22 cellular contexts compared by ENCODE assay signal in genomic region chr11:116426761-116427160, GRCh38.
DNase-seq lines count a peak whose midpoint lies in the region; ATAC-seq, FAIRE-seq and TF ChIP-seq lines count a peak whose summit lies in the region.
"Had no signal": no experiment of that assay in that cellular context is flagged by ENCODE, and none has a peak within 500 bp of the region (broad histone marks: within the 10 kb centered on the region; RNA-seq: fewer than 3 reads in every experiment).

No MANE protein-coding gene starts in this region.

- no peak overlapping the region for H3K4me3 ChIP-seq in SK-N-SH (ENCODE audit: low read depth in 2 of 2, low read length in 1 of 2)
- no peak overlapping the region for H3K4me3 ChIP-seq in HepG2 (replicated peaks in 1 of 3; ENCODE audit: insufficient read depth in 1 of 3, low read depth in 2 of 3, low read length in 3 of 3)
- no peak overlapping the region for H3K4me3 ChIP-seq in right lobe of liver
- H3K4me3 ChIP-seq in H1 (ENCODE audit: extremely low read depth in 1 of 4, insufficient read depth in 2 of 4, low read depth in 3 of 4, low read length in 4 of 4): no peak overlapping the region
- H3K4me3 ChIP-seq: A549; BLaER1 treated with 17β-estradiol and CSF1 and Interleukin-3, amounts not matched to agents 10 nM and 100 nM had no signal

- H3K36me3 ChIP-seq in SK-N-SH (replicated peaks in 1 of 2; ENCODE audit: control insufficient read depth in 1 of 2, insufficient read depth in 2 of 2, low read length in 1 of 2) (no peaks in the 10 kb centered on the region), HepG2 (replicated peaks in 1 of 2; ENCODE audit: control insufficient read depth in 1 of 2, insufficient read depth in 2 of 2, low read length in 2 of 2) (no peaks in the 10 kb centered on the region), right lobe of liver (no peaks in the 10 kb centered on the region), H1 (ENCODE audit: control insufficient read depth in 2 of 4, insufficient read depth in 4 of 4, low read length in 3 of 4) (no peaks in the 10 kb centered on the region)
- H3K36me3 ChIP-seq: BLaER1 treated with 17β-estradiol and CSF1 and Interleukin-3, amounts not matched to agents 10 nM and 100 nM had no signal

- no peak for TF ChIP-seq RAD21 in SK-N-SH (IDR thresholded peaks at IDR 0.05; ENCODE audit: low read length)
- TF ChIP-seq RAD21 in HepG2 (CRISPR knock-in tag; IDR thresholded peaks at IDR 0.05): no peak
- TF ChIP-seq RAD21 in H1 (IDR thresholded peaks at IDR 0.05 in 1 of 2, conservative IDR thresholded peaks at IDR 0.05 in 1 of 2; ENCODE audit: low read depth in 2 of 2, low read length in 2 of 2): no peak

- DNase-seq in SK-N-SH (no peak), HepG2 (ENCODE audit: low spot score) (no peak), right lobe of liver (no peak), H1 (ENCODE audit: low read depth in 1 of 2, low spot score in 2 of 2) (no peak), OCI-M2 (lab: John Stamatoyannopoulos, UW; ENCODE audit: unreplicated experiment) (no peak)
- DNase-seq in activated naive CD4-positive, alpha-beta T cell treated with anti-CD3 and anti-CD28 coated beads for 36 hours: no peak
- DNase-seq: AML-193; Caco-2; Calu3; CD4-positive, alpha-beta T cell; CD8-positive, alpha-beta T cell; GF-D8 had no signal

- no peak overlapping the region for H4K8ac ChIP-seq in H1 (ENCODE audit: extremely low read depth, insufficient read depth, low read length)

- POLR2A ChIA-PET in SK-N-SH (lab: Yijun Ruan, JAX): interaction anchor here (0.7 to 11.4 kb wide), 14 partner anchors 9 to 227 kb away, joined by 3 to 237 read pairs (median 18); no protein-coding TSS in a partner anchor
- POLR2A ChIA-PET in HepG2 (lab: Yijun Ruan, JAX): interaction anchor here (0.8 to 9.8 kb wide), 4 partner anchors 9 to 240 kb away, joined by 3 to 117 read pairs (median 7); no protein-coding TSS in a partner anchor
- POLR2A ChIA-PET in H1 (lab: Charles Lee; ENCODE audit: partially characterized antibody): interaction anchor here (2.3 kb wide), 1 partner anchor 19 kb away, joined by 9 read pairs; no protein-coding TSS in a partner anchor

- H3K27ac ChIP-seq in SK-N-SH (ENCODE audit: low read depth in 2 of 2, low read length in 1 of 2) (peak overlapping the region in 1 of 2 experiments; percentile 100; a peak in 2 of 4 replicates), HepG2 (ENCODE audit: extremely low read length, insufficient read depth, low read length) (peak overlapping the region; percentile 89), right lobe of liver (no peak overlapping the region), H1 (ENCODE audit: low read depth, low read length) (no peak overlapping the region)
- H3K27ac ChIP-seq: 22Rv1; A549; BLaER1 treated with 17β-estradiol and CSF1 and Interleukin-3, amounts not matched to agents 10 nM and 100 nM; C4-2B had no signal

- no peak overlapping the region for H2BK5ac ChIP-seq in H1 (ENCODE audit: low read depth, low read length)

- 25% methylated on average over 1 of the region's 1 CpG for WGBS in SK-N-SH (ENCODE audit: low lambda C conversion rate)
- WGBS in HepG2 (ENCODE audit: low lambda C conversion rate): 56% methylated on average over 1 of the region's 1 CpG
- WGBS in right lobe of liver (ENCODE audit: insufficient coverage, low coverage, low lambda C conversion rate, missing lambda C conversion rate): 23% methylated on average over 1 of the region's 1 CpG
- WGBS in H1 (ENCODE audit: extremely low coverage in 1 of 2, insufficient coverage in 1 of 2, insufficient read length in 1 of 2, insufficient replicate concordance in 2 of 2, low coverage in 1 of 2, low lambda C conversion rate in 2 of 2, missing lambda C conversion rate in 1 of 2), 2 experiments: 81% methylated on average over 1 of the region's 1 CpG; no CpG with 5 or more reads in 1 of the 2 experiments

- no peaks in the 10 kb centered on the region for H3K4me1 Mint-ChIP-seq in activated naive CD4-positive, alpha-beta T cell treated with anti-CD3 and anti-CD28 coated beads for 36 hours (ENCODE audit: low read depth)
- H3K4me1 Mint-ChIP-seq: B cell had no signal

- FAIRE-seq in HepG2 (lab: Jason Lieb, UNC): no peak
- FAIRE-seq in H1 (lab: Jason Lieb, UNC): no peak
- FAIRE-seq: A549, D721Med, G401.6, GM12891, GM19239 had no signal

- in situ Hi-C loops in HepG2 (cut with HindIII; ENCODE audit: extremely low pct_ligation_motif_present, low pct_unique_long_range_greater_than_20kb): no loop called here

- H3K18ac ChIP-seq in H1 (ENCODE audit: extremely low read depth, low read length): no peak overlapping the region

- no peak overlapping the region for H4K91ac ChIP-seq in H1 (replicated peaks; ENCODE audit: insufficient read length, low read length)

- no peak for TF ChIP-seq CTCF in SK-N-SH (IDR thresholded peaks at IDR 0.05)
- no peak for TF ChIP-seq CTCF in HepG2 (CRISPR knock-in tag; IDR thresholded peaks at IDR 0.05)
- TF ChIP-seq CTCF in right lobe of liver (IDR thresholded peaks at IDR 0.05): no peak
- no peak for TF ChIP-seq CTCF in H1 (IDR thresholded peaks at IDR 0.05; ENCODE audit: control extremely low read depth in 1 of 3, insufficient read depth in 1 of 3, low read depth in 1 of 3, low read length in 3 of 3)

- no peak overlapping the region for H2BK15ac ChIP-seq in H1 (ENCODE audit: low read length)

- CTCF ChIA-PET in SK-N-SH (lab: Yijun Ruan, JAX): interaction anchor here (1.0 to 10.9 kb wide), 7 partner anchors 26 to 215 kb away, joined by 3 to 109 read pairs (median 11); no protein-coding TSS in a partner anchor
- CTCF ChIA-PET in HepG2 (lab: Yijun Ruan, JAX; ENCODE audit: low intra/inter-chr PET ratio, low total read pairs): no interaction called here
- CTCF ChIA-PET in H1 (lab: Charles Lee; ENCODE audit: partially characterized antibody): interaction anchor here (0.6 to 3.2 kb wide), 9 partner anchors 11 to 202 kb away, joined by 3 to 18 read pairs (median 4); no protein-coding TSS in a partner anchor
- CTCF ChIA-PET in activated naive CD4-positive, alpha-beta T cell treated with anti-CD3 and anti-CD28 coated beads for 36 hours (lab: Charles Lee): no interaction called here

- peaks cover 3% of the 10 kb centered on the region for H3K27me3 Mint-ChIP-seq in activated naive CD4-positive, alpha-beta T cell treated with anti-CD3 and anti-CD28 coated beads for 36 hours (ENCODE audit: low read depth)

- H3K9me3 Mint-ChIP-seq in activated naive CD4-positive, alpha-beta T cell treated with anti-CD3 and anti-CD28 coated beads for 36 hours: no peaks in the 10 kb centered on the region
- H3K9me3 Mint-ChIP-seq: CD4-positive, alpha-beta T cell; CD8-positive, alpha-beta T cell had no signal

- H3K9me2 ChIP-seq in SK-N-SH: no peaks in the 10 kb centered on the region

- no peaks in the 10 kb centered on the region for H3K9me3 ChIP-seq in SK-N-SH
- H3K9me3 ChIP-seq in HepG2 (ENCODE audit: low read length): no peaks in the 10 kb centered on the region
- H3K9me3 ChIP-seq in right lobe of liver: no peaks in the 10 kb centered on the region
- H3K9me3 ChIP-seq in H1 (ENCODE audit: insufficient read depth in 2 of 2, low read depth in 1 of 2, low read length in 1 of 2): no peaks in the 10 kb centered on the region
- H3K9me3 ChIP-seq: A549; BLaER1 treated with 17β-estradiol and CSF1 and Interleukin-3, amounts not matched to agents 10 nM and 100 nM; Caco-2 had no signal

- no peak overlapping the region for H2BK120ac ChIP-seq in H1 (replicated peaks; ENCODE audit: low read depth, low read length)

- TF ChIP-seq POLR2A in HepG2 (IDR thresholded peaks at IDR 0.05; ENCODE audit: insufficient read depth in 1 of 2, low read depth in 2 of 2, low read length in 2 of 2) (no peak), right lobe of liver (IDR thresholded peaks at IDR 0.05) (no peak), H1 (IDR thresholded peaks at IDR 0.05; ENCODE audit: control extremely low read depth in 1 of 2, low read depth in 2 of 2, low read length in 2 of 2) (no peak)

- H3K79me1 ChIP-seq in H1 (ENCODE audit: low read depth, low read length): no peaks in the 10 kb centered on the region; the same call in 1 of the 2 replicates

- intact Hi-C loops in HepG2 (cut with micrococcal nuclease; ENCODE audit: unreplicated experiment) (loop anchor here (5.0 to 10.0 kb wide), 3 partner anchors 49 to 132 kb away; no protein-coding TSS in a partner anchor), right lobe of liver (cut with DNase I) (no loop called here)
- intact Hi-C loops in activated naive CD4-positive, alpha-beta T cell treated with anti-CD3 and anti-CD28 coated beads for 36 hours (cut with micrococcal nuclease): no loop called here

- no peak overlapping the region for H2BK20ac ChIP-seq in H1 (ENCODE audit: low read length)

- H3K79me2 ChIP-seq in SK-N-SH (ENCODE audit: insufficient read depth) (no peaks in the 10 kb centered on the region), HepG2 (ENCODE audit: insufficient read depth, low read length) (no peaks in the 10 kb centered on the region), H1 (ENCODE audit: control insufficient read depth in 1 of 2, insufficient read depth in 2 of 2, low read length in 2 of 2) (0 out of 4 replicates have a peak, but pooled peaks cover 0 to 4% of the 10 kb centered on the region in 2 experiments)

- H3K56ac ChIP-seq in H1 (replicated peaks; ENCODE audit: insufficient read length, low read depth, low read length): no peak overlapping the region

- no peak overlapping the region for H2AK5ac ChIP-seq in H1 (ENCODE audit: low read depth, low read length)

- no peak overlapping the region for H2BK12ac ChIP-seq in H1 (ENCODE audit: low read depth, low read length)

- no peak overlapping the region for H3K23ac ChIP-seq in H1 (ENCODE audit: insufficient read length)

- H3K14ac ChIP-seq in H1 (ENCODE audit: insufficient read length): no peak overlapping the region

- no peak overlapping the region for H4K5ac ChIP-seq in H1 (ENCODE audit: insufficient read length, low read depth, low read length)

- no peaks in the 10 kb centered on the region for H3K23me2 ChIP-seq in H1 (ENCODE audit: low read depth, low read length)

- H3K27ac Mint-ChIP-seq in activated naive CD4-positive, alpha-beta T cell treated with anti-CD3 and anti-CD28 coated beads for 36 hours: no peak overlapping the region
- H3K27ac Mint-ChIP-seq: B cell; CD4-positive, alpha-beta T cell; CD8-positive, alpha-beta T cell had no signal

- no peak overlapping the region for H3K9ac ChIP-seq in SK-N-SH
- no peak overlapping the region for H3K9ac ChIP-seq in HepG2 (ENCODE audit: insufficient read depth, low read depth, low read length)
- H3K9ac ChIP-seq in H1 (replicated peaks in 1 of 4; ENCODE audit: extremely low read depth in 1 of 4, low read depth in 3 of 4, low read length in 3 of 4): no peak overlapping the region
- H3K9ac ChIP-seq: BLaER1 treated with 17β-estradiol and CSF1 and Interleukin-3, amounts not matched to agents 10 nM and 100 nM had no signal

- H3F3A ChIP-seq in SK-N-SH (replicated peaks; ENCODE audit: insufficient read depth): no peaks in the 10 kb centered on the region

- ATAC-seq in SK-N-SH treated with all-trans-retinoic acid at 6 μM for 48 hours (no peak), HepG2 (no peak), right lobe of liver (no peak)
- ATAC-seq: A549; CD8-positive, alpha-beta T cell had no signal

- H2AFZ ChIP-seq in SK-N-SH (ENCODE audit: low read depth) (no peak overlapping the region), HepG2 (ENCODE audit: low read length) (no peak overlapping the region), H1 (ENCODE audit: low read length) (no peak overlapping the region)

- no TSS peak for BruUV-seq in HepG2 (replicated peaks; lab: Mats Ljungman, UMichigan)

- H3K4me2 ChIP-seq in SK-N-SH: no peak overlapping the region
- peak overlapping the region; percentile 87 for H3K4me2 ChIP-seq in HepG2 (ENCODE audit: low read depth, low read length)
- H3K4me2 ChIP-seq in H1 (ENCODE audit: insufficient read depth in 1 of 2, low read depth in 2 of 2, low read length in 2 of 2): no peak overlapping the region
- H3K4me2 ChIP-seq: A549; BLaER1 treated with 17β-estradiol and CSF1 and Interleukin-3, amounts not matched to agents 10 nM and 100 nM had no signal

- H3K4ac ChIP-seq in H1 (replicated peaks; ENCODE audit: insufficient read length, low read depth, low read length): no peak overlapping the region

- H4K20me1 ChIP-seq in SK-N-SH (ENCODE audit: insufficient read depth) (no peaks in the 10 kb centered on the region), HepG2 (ENCODE audit: insufficient read depth, low read length) (no peaks in the 10 kb centered on the region), H1 (replicated peaks in 1 of 2; ENCODE audit: control insufficient read depth in 1 of 2, insufficient read depth in 2 of 2, low read length in 2 of 2) (no peaks in the 10 kb centered on the region)
- H4K20me1 ChIP-seq: BLaER1 treated with 17β-estradiol and CSF1 and Interleukin-3, amounts not matched to agents 10 nM and 100 nM had no signal

- H3K27me3 ChIP-seq in SK-N-SH (ENCODE audit: insufficient read depth) (no peaks in the 10 kb centered on the region), HepG2 (ENCODE audit: control insufficient read depth in 1 of 2, insufficient read depth in 2 of 2, low read length in 2 of 2) (no peaks in the 10 kb centered on the region), right lobe of liver (no peaks in the 10 kb centered on the region), H1 (replicated peaks in 1 of 4; ENCODE audit: control insufficient read depth in 3 of 4, extremely low read depth in 1 of 4, insufficient read depth in 3 of 4, low read length in 3 of 4) (no peaks in the 10 kb centered on the region)
- H3K27me3 ChIP-seq: BLaER1 treated with 17β-estradiol and CSF1 and Interleukin-3, amounts not matched to agents 10 nM and 100 nM had no signal

- no peaks in the 10 kb centered on the region for H3K36me3 Mint-ChIP-seq in activated naive CD4-positive, alpha-beta T cell treated with anti-CD3 and anti-CD28 coated beads for 36 hours (ENCODE audit: low read depth)
- H3K36me3 Mint-ChIP-seq: CD8-positive, alpha-beta T cell had no signal

- H3K4me3 Mint-ChIP-seq in activated naive CD4-positive, alpha-beta T cell treated with anti-CD3 and anti-CD28 coated beads for 36 hours: no peak overlapping the region
- H3K4me3 Mint-ChIP-seq: B cell; CD4-positive, alpha-beta T cell; CD8-positive, alpha-beta T cell had no signal

- TF ChIP-seq EP300 in SK-N-SH (IDR thresholded peaks at IDR 0.05; ENCODE audit: borderline replicate concordance in 1 of 2, low read depth in 1 of 2, low read length in 1 of 2) (no peak), HepG2 (IDR thresholded peaks at IDR 0.05; ENCODE audit: low read depth in 2 of 2, low read length in 2 of 2) (no peak), HepG2 (CRISPR knock-in tag; IDR thresholded peaks at IDR 0.05; ENCODE audit: borderline replicate concordance) (no peak), H1 (IDR thresholded peaks at IDR 0.05; ENCODE audit: borderline replicate concordance in 1 of 2, low read depth in 2 of 2, low read length in 2 of 2) (no peak)

- H3K4me1 ChIP-seq in SK-N-SH (ENCODE audit: control insufficient read depth in 1 of 2, insufficient read depth in 2 of 2, low read depth in 1 of 2, low read length in 1 of 2) (peaks cover 5 to 75% of the 10 kb centered on the region in 2 experiments; a peak in 3 of 4 replicates), HepG2 (ENCODE audit: insufficient read depth, low read length) (peaks cover 98% of the 10 kb centered on the region), right lobe of liver (no peaks in the 10 kb centered on the region), H1 (replicated peaks in 1 of 4; ENCODE audit: control insufficient read depth in 3 of 4, insufficient read depth in 4 of 4, low read length in 3 of 4) (peaks cover 2 to 14% (median 5%) of the 10 kb centered on the region in 4 experiments; a peak in 6 of 7 replicates)
- H3K4me1 ChIP-seq: A549 had no signal

Comparison
In these comparisons a context has a peak if more than half of its experiments do, and no peak if none do; other contexts are left out.
1. CTCF ChIA-PET loops: an anchor here in SK-N-SH (1.0 to 10.9 kb wide) and H1 (0.6 to 3.2 kb wide); none called in HepG2 and activated naive CD4-positive, alpha-beta T cell treated with anti-CD3 and anti-CD28 coated beads for 36 hours.